Comparison of ENCODE assay signal across 11 cellular contexts in genomic region chr11:61092280-61092766, GRCh38. TPM values are rescaled to one million over a fixed set of nuclear protein-coding genes. Genes with fewer than 3 reads are reported as not detected.
DNase-seq lines count a peak whose midpoint lies in the region; ATAC-seq and TF ChIP-seq lines count a peak whose summit lies in the region.
"Had no signal": no experiment of that assay in that cellular context is flagged by ENCODE, and none has a peak within 500 bp of the region (broad histone marks: within the 10 kb centered on the region; RNA-seq: fewer than 3 reads in every experiment).

No MANE protein-coding gene starts in this region.

- H3K14ac ChIP-seq in H9 (ENCODE audit: insufficient read depth, low read length), result no peak overlapping the region

- no peak overlapping the region for H2BK12ac ChIP-seq in H9 (ENCODE audit: insufficient read length, low read depth, low read length)

- peak; percentile 36 to 52 for ATAC-seq in activated CD4-positive, CD25-positive, alpha-beta regulatory T cell treated with anti-CD3 and anti-CD28 coated beads, Interleukin-2, amount 50 U/mL, for 24 hours
- peak; percentile 77 for ATAC-seq in stimulated activated naive CD8-positive, alpha-beta T cell treated with anti-CD3 and anti-CD28 coated beads, Interleukin-15, Interleukin-2, amounts not matched to agents 100 U/mL and 50 U/mL, for 24 hours

- no peak overlapping the region for H3K56ac ChIP-seq in H9 (ENCODE audit: insufficient read length, low read depth, low read length)

- H3K9me3 Mint-ChIP-seq in activated naive CD8-positive, alpha-beta T cell treated with anti-CD3 and anti-CD28 coated beads for 36 hours, result peaks cover 8% of the 10 kb centered on the region
- peaks cover 11 to 17% of the 10 kb centered on the region in 2 experiments for H3K9me3 Mint-ChIP-seq in H9

- H3K23ac ChIP-seq in H9 (ENCODE audit: insufficient read length, low read depth, low read length), result no peak overlapping the region

- no peak overlapping the region for H4K5ac ChIP-seq in H9 (ENCODE audit: insufficient read length, low read depth, low read length)

- H4K8ac ChIP-seq in H9 (replicated peaks; ENCODE audit: insufficient read length, low read depth, low read length), result no peak overlapping the region

- H4K20me1 ChIP-seq in H9 (ENCODE audit: control insufficient read depth, insufficient read depth, insufficient read length), result no peaks in the 10 kb centered on the region

- H3K27ac ChIP-seq in H9 (ENCODE audit: insufficient read length, low read depth, low read length), result no peak overlapping the region
- H3K27ac ChIP-seq: 22Rv1 had no signal

- no peak overlapping the region for H3K18ac ChIP-seq in H9 (ENCODE audit: insufficient read length, low read depth, low read length)

- no peak overlapping the region for H3K4ac ChIP-seq in H9 (ENCODE audit: low read depth, low read length)

- no peaks in the 10 kb centered on the region for H3K79me1 ChIP-seq in H9 (ENCODE audit: insufficient read depth, low read depth, low read length, poor library complexity, severe bottlenecking)

- TF ChIP-seq CTCF in H9 (conservative IDR thresholded peaks at IDR 0.05), result no peak

- no peaks in the 10 kb centered on the region for H3K9me3 ChIP-seq in H9 (ENCODE audit: control insufficient read depth, low read depth, low read length)

- no peak overlapping the region for H3T11ph ChIP-seq in H9 (ENCODE audit: low read length)

- peak overlapping the region; percentile 98 for H3K27ac Mint-ChIP-seq in activated naive CD8-positive, alpha-beta T cell treated with anti-CD3 and anti-CD28 coated beads for 36 hours
- H3K27ac Mint-ChIP-seq in H9, result peak overlapping the region in 1 of 3 experiments; percentile 71; a peak in 1 of 7 replicates

- no peaks in the 10 kb centered on the region for H3K23me2 ChIP-seq in H9 (ENCODE audit: insufficient read length, low read depth, low read length, poor library complexity, severe bottlenecking)

- DNase-seq in activated CD4-positive, CD25-positive, alpha-beta regulatory T cell (lab: John Stamatoyannopoulos, UW), result no peak
- peak; percentile 38 for DNase-seq in KBM-7
- DNase-seq in activated naive CD8-positive, alpha-beta T cell treated with anti-CD3 and anti-CD28 coated beads for 36 hours, result peak; percentile 80
- DNase-seq in stimulated activated naive CD8-positive, alpha-beta T cell treated with anti-CD3 and anti-CD28 coated beads, Interleukin-15, Interleukin-2, amounts not matched to agents 100 U/mL and 50 U/mL, for 24 hours, result peak; percentile 78
- no peak for DNase-seq in NCI-H2107 treated with DMSO at 0.1 percent for 48 hours (lab: John Stamatoyannopoulos, UW; ENCODE audit: unreplicated experiment)
- no peak for DNase-seq in H9
- DNase-seq in NCI-H2029 treated with DMSO at 0.1 percent for 48 hours (lab: John Stamatoyannopoulos, UW), result no peak
- DNase-seq: NCI-H526 had no signal

- H3K79me2 ChIP-seq in H9 (ENCODE audit: insufficient read depth, low read length), result no peaks in the 10 kb centered on the region

- peaks cover 51% of the 10 kb centered on the region for H3K36me3 Mint-ChIP-seq in activated naive CD8-positive, alpha-beta T cell treated with anti-CD3 and anti-CD28 coated beads for 36 hours
- H3K36me3 Mint-ChIP-seq in H9 (ENCODE audit: insufficient read depth in 1 of 3, low read depth in 3 of 3), result peaks cover 0 to 8% (median 0%) of the 10 kb centered on the region in 3 experiments; a peak in 2 of 7 replicates

- H3K27me3 Mint-ChIP-seq in activated naive CD8-positive, alpha-beta T cell treated with anti-CD3 and anti-CD28 coated beads for 36 hours, result no peaks in the 10 kb centered on the region
- peaks cover 24% of the 10 kb centered on the region for H3K27me3 Mint-ChIP-seq in H9 (ENCODE audit: low read depth)

- H3K4me1 ChIP-seq in H9 (ENCODE audit: insufficient read depth, low read length), result no peaks in the 10 kb centered on the region

- no peak overlapping the region for H4K91ac ChIP-seq in H9 (ENCODE audit: insufficient read length, low read depth, low read length)

- no peak overlapping the region for H2BK15ac ChIP-seq in H9 (ENCODE audit: low read depth, low read length)

- no peak overlapping the region for H3K9ac ChIP-seq in H9 (ENCODE audit: extremely low read depth, insufficient read length, low read length)

- H3K27me3 ChIP-seq in H9 (ENCODE audit: insufficient read depth, low read length), result no peaks in the 10 kb centered on the region

- no peak overlapping the region for H2AK5ac ChIP-seq in H9 (ENCODE audit: insufficient read length, low read length)

- no peak overlapping the region for H3K4me2 ChIP-seq in H9 (ENCODE audit: insufficient read depth, insufficient read length, low read length)

- peaks cover 61% of the 10 kb centered on the region for H3K4me1 Mint-ChIP-seq in activated naive CD8-positive, alpha-beta T cell treated with anti-CD3 and anti-CD28 coated beads for 36 hours
- H3K4me1 Mint-ChIP-seq in H9, result peaks cover 7 to 13% of the 10 kb centered on the region in 2 experiments

- WGBS in H9 (ENCODE audit: extremely low coverage, insufficient read length, low lambda C conversion rate), result no CpG with 5 or more reads among the region's 10 CpGs

- in situ Hi-C loops in KBM-7 (cut with MboI; ENCODE audit: low pct_unique_long_range_greater_than_20kb, low sequenced_read_pairs), result no loop called here

- H2BK120ac ChIP-seq in H9 (ENCODE audit: low read depth, low read length, poor library complexity, severe bottlenecking), result no peak overlapping the region

- peak overlapping the region; percentile 89 for H3K4me3 Mint-ChIP-seq in activated naive CD8-positive, alpha-beta T cell treated with anti-CD3 and anti-CD28 coated beads for 36 hours
- no peak overlapping the region for H3K4me3 Mint-ChIP-seq in H9

- no peak overlapping the region for H2BK5ac ChIP-seq in H9 (ENCODE audit: insufficient read length, low read length)

- H2AFZ ChIP-seq in H9 (ENCODE audit: low read length), result no peak overlapping the region

- H2BK20ac ChIP-seq in H9 (ENCODE audit: low read depth, low read length, poor library complexity, severe bottlenecking), result no peak overlapping the region

RNA-seq across cellular contexts. Expression of gene CD5, which starts 10.0 kb away (rescaled TPM):
- 100 to 1,000 TPM; 196 to 197 TPM for total RNA-seq in activated naive CD8-positive, alpha-beta T cell treated with anti-CD3 and anti-CD28 coated beads for 36 hours
- total RNA-seq in H9 (2021), result not detected in 2 replicates
- total RNA-seq: endothelial cell of umbilical vein had no signal

Comparison
In these comparisons a context has a peak if more than half of its experiments do, and no peak if none do; other contexts are left out.
1. DNase-seq: peak in KBM-7 (single experiment), activated naive CD8-positive, alpha-beta T cell treated with anti-CD3 and anti-CD28 coated beads for 36 hours (single experiment) and stimulated activated naive CD8-positive, alpha-beta T cell treated with anti-CD3 and anti-CD28 coated beads, Interleukin-15, Interleukin-2, amounts not matched to agents 100 U/mL and 50 U/mL, for 24 hours (single experiment); none in activated CD4-positive, CD25-positive, alpha-beta regulatory T cell (0 of 4), NCI-H2107 treated with DMSO at 0.1 percent for 48 hours (single experiment), H9 (single experiment) and NCI-H2029 treated with DMSO at 0.1 percent for 48 hours (single experiment).
2. RNA of gene CD5, which starts 10.0 kb away (total RNA-seq): 196 to 197 TPM in activated naive CD8-positive, alpha-beta T cell treated with anti-CD3 and anti-CD28 coated beads for 36 hours; not detected in H9; every median in the first group is over 100 times any median in the second.